In genomic region chr12:130803707-130804106, GRCh38 we compare ENCODE assay signal across 16 cellular contexts. TPM values are rescaled to one million over a fixed set of nuclear protein-coding genes. Genes with fewer than 3 reads are reported as not detected.
DNase-seq lines count a peak whose midpoint lies in the region; ATAC-seq and TF ChIP-seq lines count a peak whose summit lies in the region.
"Had no signal": no experiment of that assay in that cellular context is flagged by ENCODE, and none has a peak within 500 bp of the region (broad histone marks: within the 10 kb centered on the region; RNA-seq: fewer than 3 reads in every experiment).

No MANE protein-coding gene starts in this region.

- no peak for TF ChIP-seq POLR2A in breast epithelium (IDR thresholded peaks at IDR 0.05)

- BruUV-seq in MCF 10A (replicated peaks; lab: Mats Ljungman, UMichigan): no TSS peak

- H3K4me1 ChIP-seq in breast epithelium: no peaks in the 10 kb centered on the region

- no peaks in the 10 kb centered on the region for H3K9me3 ChIP-seq in breast epithelium

- no peaks in the 10 kb centered on the region for H3K27me3 Mint-ChIP-seq in MCF 10A (ENCODE audit: insufficient read depth, unreplicated experiment)

- H3K27ac Mint-ChIP-seq in MCF 10A (ENCODE audit: low read depth, unreplicated experiment): no peak overlapping the region
- H3K27ac Mint-ChIP-seq: GM23338 had no signal

- in situ Hi-C loops in astrocyte of the spinal cord (cut with HindIII; ENCODE audit: low sequenced_read_pairs): no loop called here

- peak; percentile 46 for DNase-seq in MCF 10A (ENCODE audit: unreplicated experiment)
- no peak for DNase-seq in breast epithelium (ENCODE audit: low spot score in 2 of 2)
- peak; percentile 43 for DNase-seq in astrocyte of the spinal cord (ENCODE audit: low read depth, low spot score)
- DNase-seq in fibroblast of pulmonary artery (ENCODE audit: low read depth): peak; percentile 25
- DNase-seq in activated CD4-positive, alpha-beta T cell treated with anti-CD3 and anti-CD28 coated beads, Interleukin-2, amount 50 U/mL, for 4 hours: no peak
- DNase-seq: Calu3, GF-D8, NCI-H1105 treated with DMSO at 0.1 percent for 48 hours, NCI-H1930, NCI-H510A treated with DMSO at 0.1 percent for 48 hours, SIG-M5 had no signal

- CTCF ChIA-PET in MCF 10A (lab: Yijun Ruan, JAX): interaction anchor here (1.2 to 1.6 kb wide), 2 partner anchors 16 to 41 kb away, joined by 4 read pairs; no protein-coding TSS in a partner anchor

- H3K36me3 ChIP-seq in breast epithelium: no peaks in the 10 kb centered on the region

- H3K4me1 Mint-ChIP-seq in MCF 10A (ENCODE audit: insufficient read depth, unreplicated experiment): no peaks in the 10 kb centered on the region

- POLR2A ChIA-PET in MCF 10A (lab: Yijun Ruan, JAX): no interaction called here

- no peaks in the 10 kb centered on the region for H3K27me3 ChIP-seq in breast epithelium

- intact Hi-C loops in MCF 10A (cut with micrococcal nuclease) (no loop called here), breast epithelium (cut with DNase I; ENCODE audit: low total_unique reads) (no loop called here)

- ATAC-seq in GM19467 (IDR thresholded peaks at IDR 0.05; ENCODE audit: unreplicated experiment) (no peak), GM18861 (IDR thresholded peaks at IDR 0.05; ENCODE audit: unreplicated experiment) (no peak), HG03108 (IDR thresholded peaks at IDR 0.05; ENCODE audit: unreplicated experiment) (no peak)
- ATAC-seq: GM23338 had no signal

- no peak overlapping the region for H3K4me3 Mint-ChIP-seq in MCF 10A (ENCODE audit: unreplicated experiment)
- H3K4me3 Mint-ChIP-seq: GM23338 had no signal

- no peak overlapping the region for H3K27ac ChIP-seq in breast epithelium
- H3K27ac ChIP-seq: 22Rv1 had no signal

- peaks cover 74% of the 10 kb centered on the region for H3K36me3 Mint-ChIP-seq in MCF 10A (ENCODE audit: insufficient read depth, unreplicated experiment)

- TF ChIP-seq CTCF in MCF 10A (IDR thresholded peaks at IDR 0.05; ENCODE audit: unreplicated experiment) (no peak), breast epithelium (IDR thresholded peaks at IDR 0.05) (no peak), astrocyte of the spinal cord (IDR thresholded peaks at IDR 0.05; ENCODE audit: low read depth, low read length) (no peak), fibroblast of pulmonary artery (IDR thresholded peaks at IDR 0.05; ENCODE audit: low read length, missing control alignments) (no peak)

- H3K4me3 ChIP-seq in breast epithelium (no peak overlapping the region), astrocyte of the spinal cord (ENCODE audit: low read depth, low read length) (no peak overlapping the region), fibroblast of pulmonary artery (replicated peaks; ENCODE audit: low read depth, low read length) (no peak overlapping the region)
- H3K4me3 ChIP-seq: GM23338 had no signal

- no peaks in the 10 kb centered on the region for H3K9me3 Mint-ChIP-seq in MCF 10A (ENCODE audit: unreplicated experiment)
- H3K9me3 Mint-ChIP-seq: GM23338 had no signal

RNA-seq across cellular contexts. Expression of gene STX2, which starts 35.3 kb away (rescaled TPM):
- total RNA-seq in MCF 10A (2022) (19.0 and 21.6 TPM in 2 replicates), breast epithelium (10 to 100 TPM; 11.6 to 23.2 (median 15.4) TPM)

Comparison
In these comparisons a context has a peak if more than half of its experiments do, and no peak if none do; other contexts are left out.
1. DNase-seq: peak in MCF 10A (single experiment), astrocyte of the spinal cord (single experiment) and fibroblast of pulmonary artery (single experiment); none in breast epithelium (0 of 2) and activated CD4-positive, alpha-beta T cell treated with anti-CD3 and anti-CD28 coated beads, Interleukin-2, amount 50 U/mL, for 4 hours (0 of 2).